Comparison of ENCODE assay signal across 20 cellular contexts in the genomic region with DNA sequence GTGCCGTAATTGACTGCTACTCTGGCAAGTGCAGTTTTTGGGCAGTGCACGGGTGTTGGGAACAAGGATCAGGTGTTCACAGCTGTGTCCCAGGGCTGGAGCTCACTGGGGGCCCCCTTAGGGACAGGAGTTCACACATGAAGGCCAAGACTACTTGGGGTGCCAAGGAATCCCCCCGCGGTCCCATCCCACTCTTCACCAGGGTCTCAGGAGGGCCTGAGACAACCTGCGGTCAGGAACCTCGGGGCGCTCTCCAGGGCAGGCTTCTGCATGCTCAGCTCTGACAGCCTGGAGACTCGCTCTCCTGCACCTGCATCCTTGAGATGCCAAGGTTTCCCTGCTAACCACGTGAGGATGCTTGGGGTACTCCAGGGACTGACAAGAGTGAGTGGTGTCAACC. TPM values are rescaled to one million over a fixed set of nuclear protein-coding genes. Genes with fewer than 3 reads are reported as not detected.
DNase-seq lines count a peak whose midpoint lies in the region; ATAC-seq and TF ChIP-seq lines count a peak whose summit lies in the region.
"Had no signal": no experiment of that assay in that cellular context is flagged by ENCODE, and none has a peak within 500 bp of the region (broad histone marks: within the 10 kb centered on the region; RNA-seq: fewer than 3 reads in every experiment).

No MANE protein-coding gene starts in this region.

- H3K36me3 ChIP-seq in heart left ventricle (peaks cover 0 to 42% (median 32%) of the 10 kb centered on the region in 9 donors), WERI-Rb-1 (peaks cover 55% of the 10 kb centered on the region), Peyer's patch (peaks cover 0 to 13% (median 0%) of the 10 kb centered on the region in 3 donors)
- H3K36me3 ChIP-seq: transverse colon had no signal

- WGBS in right cardiac atrium = 77% methylated on average over 9 of the region's 9 CpGs
- 77 to 86% (median 80%) methylated on average over 9 of the region's 9 CpGs for WGBS in heart left ventricle, 4 donors

- H3K27ac ChIP-seq in right cardiac atrium (ENCODE audit: low read length) (no peak overlapping the region), heart left ventricle (no peak overlapping the region), WERI-Rb-1 (peak overlapping the region; percentile 91), Peyer's patch (no peak overlapping the region)

- H3K4me3 ChIP-seq in right cardiac atrium (ENCODE audit: low read length) (no peak overlapping the region), heart left ventricle (no peak overlapping the region), WERI-Rb-1 (ENCODE audit: low read depth, low read length) (no peak overlapping the region), Peyer's patch (no peak overlapping the region)
- H3K4me3 ChIP-seq: HAP-1, transverse colon had no signal

- ATAC-seq in right cardiac atrium (no peak), heart left ventricle (no peak), GM18867 (IDR thresholded peaks at IDR 0.05; ENCODE audit: unreplicated experiment) (no peak), HG03520 (IDR thresholded peaks at IDR 0.05; ENCODE audit: unreplicated experiment) (no peak), HG03565 (IDR thresholded peaks at IDR 0.05; ENCODE audit: unreplicated experiment) (no peak)
- ATAC-seq: effector memory CD8-positive, alpha-beta T cell had no signal

- H3K4me1 ChIP-seq in right cardiac atrium (ENCODE audit: control insufficient read depth, insufficient read depth, low read length) (no peaks in the 10 kb centered on the region), heart left ventricle (peaks cover 0 to 30% (median 21%) of the 10 kb centered on the region in 12 donors), Peyer's patch (peaks cover 4 to 30% (median 9%) of the 10 kb centered on the region in 4 donors)

- peak in 2 of 3 donors; percentile 48 to 52 for DNase-seq in right cardiac atrium
- no peak for DNase-seq in heart left ventricle
- DNase-seq in WERI-Rb-1 = no peak
- DNase-seq in kidney tubule cell (ENCODE audit: low spot score) = peak; percentile 22
- DNase-seq in Peyer's patch = no peak
- DNase-seq: activated CD8-positive, alpha-beta memory T cell treated with anti-CD3 and anti-CD28 coated beads, Interleukin-2, amount 50 U/mL, for 48 hours; activated gamma-delta T cell; cerebellar nuclear complex; effector memory CD8-positive, alpha-beta T cell; hippocampal formation; Kasumi-1; NCI-H1092 treated with DMSO at 0.1 percent for 48 hours; NCI-H2171 treated with DMSO at 0.1 percent for 48 hours; transverse colon had no signal

- TF ChIP-seq CTCF in heart left ventricle (IDR thresholded peaks at IDR 0.05) (no peak), WERI-Rb-1 (IDR thresholded peaks at IDR 0.05; ENCODE audit: low read depth, low read length) (no peak), Peyer's patch (IDR thresholded peaks at IDR 0.05) (no peak)

- H3K9me3 ChIP-seq in right cardiac atrium (ENCODE audit: control insufficient read depth, low read length) (no peaks in the 10 kb centered on the region), heart left ventricle (no peaks in the 10 kb centered on the region), WERI-Rb-1 (ENCODE audit: severe bottlenecking) (no peaks in the 10 kb centered on the region), Peyer's patch (no peaks in the 10 kb centered on the region)
- H3K9me3 ChIP-seq: HAP-1, transverse colon had no signal

- TF ChIP-seq POLR2A in heart left ventricle (IDR thresholded peaks at IDR 0.05) (no peak), Peyer's patch (IDR thresholded peaks at IDR 0.05) (no peak)

- no peaks in the 10 kb centered on the region for H3K27me3 ChIP-seq in right cardiac atrium (ENCODE audit: control insufficient read depth, insufficient read depth)
- no peaks in the 10 kb centered on the region for H3K27me3 ChIP-seq in heart left ventricle
- no peaks in the 10 kb centered on the region for H3K27me3 ChIP-seq in WERI-Rb-1 (ENCODE audit: insufficient read depth, low read depth, severe bottlenecking)
- H3K27me3 ChIP-seq in Peyer's patch = no peaks in the 10 kb centered on the region
- H3K27me3 ChIP-seq: transverse colon had no signal

- intact Hi-C loops in right cardiac atrium (cut with DNase I) = no loop called here
- intact Hi-C loops in heart left ventricle (cut with DNase I) = no loop called here

RNA-seq across cellular contexts. Expression of gene MAN1B1, which starts 2.3 kb away (rescaled TPM):
- total RNA-seq in right cardiac atrium (10 to 100 TPM; 23.9 to 31.3 (median 28.1) TPM), heart left ventricle (10 to 100 TPM; 17.6 to 40.6 (median 21.7) TPM), Peyer's patch (10 to 100 TPM; 42.7 to 74.7 (median 61.0) TPM)
- polyA plus RNA-seq in right cardiac atrium (24.8 TPM), heart left ventricle (10 to 100 TPM; 26.7 to 29.5 TPM)

RNA-seq across cellular contexts. Expression of gene UAP1L1, which starts 7.2 kb away (rescaled TPM):
- total RNA-seq in right cardiac atrium (10 to 100 TPM in 3 of 4 donors, 1 to 10 TPM in 1; 9.8 to 14.0 (median 12.4) TPM), heart left ventricle (10 to 100 TPM in 4 of 9 donors, 1 to 10 TPM in 5; 5.9 to 15.1 (median 9.4) TPM), Peyer's patch (10 to 100 TPM in 1 of 4 donors, 1 to 10 TPM in 3; 4.9 to 15.7 (median 6.6) TPM)
- polyA plus RNA-seq in right cardiac atrium (10.1 TPM), heart left ventricle (10 to 100 TPM in 1 of 2 donors, 1 to 10 TPM in 1; 3.9 to 12.4 TPM)

RNA-seq across cellular contexts. Expression of gene SAPCD2, which starts 14.2 kb away (rescaled TPM):
- total RNA-seq in right cardiac atrium (under 1 TPM; 0.08 to 0.63 (median 0.28) TPM), heart left ventricle (1 to 10 TPM in 1 of 9 donors, under 1 TPM in 8; 0.09 to 2.0 (median 0.20) TPM), Peyer's patch (10 to 100 TPM in 1 of 4 donors, 1 to 10 TPM in 3; 5.6 to 12.4 (median 7.9) TPM)
- polyA plus RNA-seq in right cardiac atrium (0.18 TPM), heart left ventricle (under 1 TPM; 0.15 to 0.22 TPM)

RNA-seq across cellular contexts. Expression of gene DPP7, which starts 30.0 kb away (rescaled TPM):
- total RNA-seq in right cardiac atrium (100 to 1,000 TPM; 211 to 288 (median 239) TPM), heart left ventricle (100 to 1,000 TPM in 8 of 9 donors, 10 to 100 TPM in 1; 96.6 to 137 (median 119) TPM), Peyer's patch (100 to 1,000 TPM in 1 of 4 donors, 10 to 100 TPM in 3; 44.7 to 177 (median 76.7) TPM)
- polyA plus RNA-seq in right cardiac atrium (252 TPM), heart left ventricle (100 to 1,000 TPM; 112 to 260 TPM)

RNA-seq across cellular contexts. Expression of gene ENTPD2, which starts 30.7 kb away (rescaled TPM):
- total RNA-seq in right cardiac atrium = 1 to 10 TPM in 3 of 4 donors, under 1 TPM in 1; 0.92 to 2.9 (median 1.4) TPM
- 2.1 TPM for polyA plus RNA-seq in right cardiac atrium
- total RNA-seq in heart left ventricle = 1 to 10 TPM in 8 of 9 donors, under 1 TPM in 1; 0.85 to 2.9 (median 1.2) TPM
- polyA plus RNA-seq in heart left ventricle = 1 to 10 TPM in 1 of 2 donors, under 1 TPM in 1; 0.50 to 1.2 TPM
- total RNA-seq in Peyer's patch = 10 to 100 TPM in 3 of 4 donors, 1 to 10 TPM in 1; 5.0 to 53.8 (median 28.9) TPM
- total RNA-seq: pulmonary artery endothelial cell had no signal
- polyA plus RNA-seq: neural cell had no signal

Comparison
In these comparisons a context has a peak if more than half of its experiments do, and no peak if none do; other contexts are left out.
1. DNase-seq: peak in right cardiac atrium (2 of 3) and kidney tubule cell (single experiment); none in heart left ventricle (0 of 5), WERI-Rb-1 (single experiment) and Peyer's patch (0 of 3).